1 cellular context compared by ENCODE assay signal in the genomic region with DNA sequence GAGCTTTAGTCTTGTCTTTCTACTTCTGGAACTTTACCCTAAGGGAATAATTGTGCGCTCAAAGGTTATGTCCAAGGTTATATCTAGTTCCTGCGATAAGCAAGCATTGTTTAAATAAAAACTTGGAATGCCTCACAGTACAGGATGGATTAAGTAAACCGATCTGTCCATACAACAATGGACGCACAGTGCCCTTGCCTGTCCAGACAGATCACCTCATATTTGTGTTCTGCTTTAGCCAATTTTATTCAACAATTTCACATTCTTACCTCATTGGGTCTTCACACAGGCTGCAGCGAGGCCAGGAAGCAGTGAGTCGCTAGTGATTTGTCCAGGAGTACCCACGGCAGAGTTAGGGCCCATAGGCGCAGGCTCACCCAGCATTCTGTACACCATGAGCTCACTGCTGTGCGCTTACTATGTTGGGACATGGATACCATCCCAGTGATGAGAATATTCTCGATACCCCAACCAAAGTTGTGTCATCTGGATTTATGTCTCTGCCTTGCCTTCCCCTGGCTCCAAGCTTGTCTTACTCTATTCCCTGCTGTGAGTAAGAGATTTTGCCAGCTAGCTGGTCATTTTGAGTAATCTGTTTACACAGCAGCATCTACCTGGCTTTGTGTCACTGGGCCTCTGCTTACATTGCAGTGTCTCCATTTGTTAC.
TF ChIP-seq lines count a peak whose summit lies in the region.

No MANE protein-coding gene starts in this region.

TF ChIP-seq in HepG2, 621 proteins besides CTCF, POLR2A, EP300 and RAD21 (continued from another document and continues in another):
- no peak for TF ChIP-seq ZNF512B (CRISPR knock-in tag; IDR thresholded peaks at IDR 0.05; ENCODE audit: borderline replicate concordance)
- peak; percentile 53; the same call in 1 of the 2 replicates for TF ChIP-seq PPARG (CRISPR knock-in tag; conservative IDR thresholded peaks at IDR 0.05)
- TF ChIP-seq, protein P1, sequence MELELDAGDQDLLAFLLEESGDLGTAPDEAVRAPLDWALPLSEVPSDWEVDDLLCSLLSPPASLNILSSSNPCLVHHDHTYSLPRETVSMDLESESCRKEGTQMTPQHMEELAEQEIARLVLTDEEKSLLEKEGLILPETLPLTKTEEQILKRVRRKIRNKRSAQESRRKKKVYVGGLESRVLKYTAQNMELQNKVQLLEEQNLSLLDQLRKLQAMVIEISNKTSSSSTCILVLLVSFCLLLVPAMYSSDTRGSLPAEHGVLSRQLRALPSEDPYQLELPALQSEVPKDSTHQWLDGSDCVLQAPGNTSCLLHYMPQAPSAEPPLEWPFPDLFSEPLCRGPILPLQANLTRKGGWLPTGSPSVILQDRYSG (CRISPR knock-in tag; IDR thresholded peaks at IDR 0.05) = no peak
- TF ChIP-seq MIER2 (CRISPR knock-in tag; IDR thresholded peaks at IDR 0.05) = no peak
- no peak for TF ChIP-seq NR0B2 (CRISPR knock-in tag; IDR thresholded peaks at IDR 0.05)
- TF ChIP-seq, protein P2, sequence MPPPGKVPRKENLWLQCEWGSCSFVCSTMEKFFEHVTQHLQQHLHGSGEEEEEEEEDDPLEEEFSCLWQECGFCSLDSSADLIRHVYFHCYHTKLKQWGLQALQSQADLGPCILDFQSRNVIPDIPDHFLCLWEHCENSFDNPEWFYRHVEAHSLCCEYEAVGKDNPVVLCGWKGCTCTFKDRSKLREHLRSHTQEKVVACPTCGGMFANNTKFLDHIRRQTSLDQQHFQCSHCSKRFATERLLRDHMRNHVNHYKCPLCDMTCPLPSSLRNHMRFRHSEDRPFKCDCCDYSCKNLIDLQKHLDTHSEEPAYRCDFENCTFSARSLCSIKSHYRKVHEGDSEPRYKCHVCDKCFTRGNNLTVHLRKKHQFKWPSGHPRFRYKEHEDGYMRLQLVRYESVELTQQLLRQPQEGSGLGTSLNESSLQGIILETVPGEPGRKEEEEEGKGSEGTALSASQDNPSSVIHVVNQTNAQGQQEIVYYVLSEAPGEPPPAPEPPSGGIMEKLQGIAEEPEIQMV (CRISPR knock-in tag; IDR thresholded peaks at IDR 0.05; ENCODE audit: low read depth) = no peak
- peak; percentile 66; the same call in 1 of the 2 replicates for TF ChIP-seq SIX1 (CRISPR knock-in tag; IDR thresholded peaks at IDR 0.05; ENCODE audit: borderline replicate concordance)
- no peak for TF ChIP-seq POLR2G (IDR thresholded peaks at IDR 0.05; ENCODE audit: low read depth, low read length)
- TF ChIP-seq ARID3A (IDR thresholded peaks at IDR 0.05; ENCODE audit: low read depth, low read length) = peak; percentile 75
- TF ChIP-seq ELF3 (CRISPR knock-in tag; IDR thresholded peaks at IDR 0.05) = 0 out of 2 replicates have a peak, but pooled peaks have one; percentile 18
- TF ChIP-seq ZNF841 (CRISPR knock-in tag; IDR thresholded peaks at IDR 0.05; ENCODE audit: borderline replicate concordance) = no peak
- no peak for TF ChIP-seq ZNF451 (CRISPR knock-in tag; IDR thresholded peaks at IDR 0.05)
- no peak for TF ChIP-seq FOXA1 (IDR thresholded peaks at IDR 0.05)
- peak; percentile 61 for TF ChIP-seq FOXA1 (CRISPR knock-in tag; IDR thresholded peaks at IDR 0.05)
- 0 out of 2 replicates have a peak, but pooled peaks have one; percentile 29 for TF ChIP-seq ZNF749 (CRISPR knock-in tag; IDR thresholded peaks at IDR 0.05; ENCODE audit: borderline replicate concordance)
- peak; percentile 24; the same call in 1 of the 2 replicates for TF ChIP-seq MED1 (CRISPR knock-in tag; IDR thresholded peaks at IDR 0.05)
- no peak for TF ChIP-seq ZNF496 (CRISPR knock-in tag; IDR thresholded peaks at IDR 0.05; ENCODE audit: insufficient replicate concordance)
- no peak for TF ChIP-seq ZNF10 (CRISPR knock-in tag; IDR thresholded peaks at IDR 0.05; ENCODE audit: borderline replicate concordance, low read depth)
- TF ChIP-seq NFIB (CRISPR knock-in tag; IDR thresholded peaks at IDR 0.05; ENCODE audit: borderline replicate concordance) = no peak
- TF ChIP-seq REL (CRISPR knock-in tag; conservative IDR thresholded peaks at IDR 0.05) = no peak
- no peak for TF ChIP-seq RARG (CRISPR knock-in tag; IDR thresholded peaks at IDR 0.05; ENCODE audit: low read depth)
- no peak for TF ChIP-seq GLMP (CRISPR knock-in tag; IDR thresholded peaks at IDR 0.05; ENCODE audit: borderline replicate concordance)
- TF ChIP-seq RARA (CRISPR knock-in tag; IDR thresholded peaks at IDR 0.05) = peak; percentile 46; the same call in 1 of the 2 replicates
- no peak for TF ChIP-seq ZNF230 (CRISPR knock-in tag; IDR thresholded peaks at IDR 0.05)
- TF ChIP-seq RFX5 (IDR thresholded peaks at IDR 0.05; ENCODE audit: low read depth, low read length) = no peak
- no peak for TF ChIP-seq CHCHD3 (CRISPR knock-in tag; IDR thresholded peaks at IDR 0.05)
- TF ChIP-seq FLYWCH1 (CRISPR knock-in tag; IDR thresholded peaks at IDR 0.05) = no peak
- TF ChIP-seq GATAD2A (CRISPR knock-in tag; IDR thresholded peaks at IDR 0.05) = peak; percentile 45; the same call in 1 of the 2 replicates
- no peak for TF ChIP-seq TSC22D2 (CRISPR knock-in tag; IDR thresholded peaks at IDR 0.05; ENCODE audit: borderline replicate concordance)
- peak; percentile 80 for TF ChIP-seq BCL6 (CRISPR knock-in tag; IDR thresholded peaks at IDR 0.05)
- TF ChIP-seq ZNF652 (CRISPR knock-in tag; IDR thresholded peaks at IDR 0.05; ENCODE audit: borderline replicate concordance, low read depth) = no peak
- TF ChIP-seq THAP11 (CRISPR knock-in tag; IDR thresholded peaks at IDR 0.05) = 0 out of 2 replicates have a peak, but pooled peaks have one; percentile 15
- no peak for TF ChIP-seq ARID4A (CRISPR knock-in tag; IDR thresholded peaks at IDR 0.05; ENCODE audit: borderline replicate concordance)
- TF ChIP-seq RAD51 (IDR thresholded peaks at IDR 0.05; ENCODE audit: borderline replicate concordance) = no peak
- TF ChIP-seq UBTF (CRISPR knock-in tag; IDR thresholded peaks at IDR 0.05) = no peak
- TF ChIP-seq KLF9 (CRISPR knock-in tag; IDR thresholded peaks at IDR 0.05; ENCODE audit: low read depth) = no peak
- TF ChIP-seq JUN (CRISPR knock-in tag; IDR thresholded peaks at IDR 0.05) = no peak
- peak; percentile 44; the same call in 1 of the 2 replicates for TF ChIP-seq ZMYM3 (CRISPR knock-in tag; IDR thresholded peaks at IDR 0.05)
- TF ChIP-seq NR2C2 (CRISPR knock-in tag; IDR thresholded peaks at IDR 0.05; ENCODE audit: borderline replicate concordance) = 0 out of 2 replicates have a peak, but pooled peaks have one; percentile 27
- TF ChIP-seq, protein P3, sequence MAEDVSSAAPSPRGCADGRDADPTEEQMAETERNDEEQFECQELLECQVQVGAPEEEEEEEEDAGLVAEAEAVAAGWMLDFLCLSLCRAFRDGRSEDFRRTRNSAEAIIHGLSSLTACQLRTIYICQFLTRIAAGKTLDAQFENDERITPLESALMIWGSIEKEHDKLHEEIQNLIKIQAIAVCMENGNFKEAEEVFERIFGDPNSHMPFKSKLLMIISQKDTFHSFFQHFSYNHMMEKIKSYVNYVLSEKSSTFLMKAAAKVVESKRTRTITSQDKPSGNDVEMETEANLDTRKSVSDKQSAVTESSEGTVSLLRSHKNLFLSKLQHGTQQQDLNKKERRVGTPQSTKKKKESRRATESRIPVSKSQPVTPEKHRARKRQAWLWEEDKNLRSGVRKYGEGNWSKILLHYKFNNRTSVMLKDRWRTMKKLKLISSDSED (CRISPR knock-in tag; IDR thresholded peaks at IDR 0.05) = no peak
- TF ChIP-seq CREBL2 (CRISPR knock-in tag; IDR thresholded peaks at IDR 0.05; ENCODE audit: borderline replicate concordance) = no peak
- peak; percentile 49; the same call in 1 of the 2 replicates for TF ChIP-seq FOXA3 (CRISPR knock-in tag; IDR thresholded peaks at IDR 0.05)
- no peak for TF ChIP-seq NFYB (CRISPR knock-in tag; IDR thresholded peaks at IDR 0.05)
- TF ChIP-seq TEAD3 (CRISPR knock-in tag; optimal IDR thresholded peaks at IDR 0.05; ENCODE audit: borderline replicate concordance) = peak; percentile 54
- no peak for TF ChIP-seq SOX6 (IDR thresholded peaks at IDR 0.05)
- TF ChIP-seq SOX6 (CRISPR knock-in tag; IDR thresholded peaks at IDR 0.05) = peak; percentile 95
